8 cellular contexts compared by ENCODE assay signal in the genomic region with DNA sequence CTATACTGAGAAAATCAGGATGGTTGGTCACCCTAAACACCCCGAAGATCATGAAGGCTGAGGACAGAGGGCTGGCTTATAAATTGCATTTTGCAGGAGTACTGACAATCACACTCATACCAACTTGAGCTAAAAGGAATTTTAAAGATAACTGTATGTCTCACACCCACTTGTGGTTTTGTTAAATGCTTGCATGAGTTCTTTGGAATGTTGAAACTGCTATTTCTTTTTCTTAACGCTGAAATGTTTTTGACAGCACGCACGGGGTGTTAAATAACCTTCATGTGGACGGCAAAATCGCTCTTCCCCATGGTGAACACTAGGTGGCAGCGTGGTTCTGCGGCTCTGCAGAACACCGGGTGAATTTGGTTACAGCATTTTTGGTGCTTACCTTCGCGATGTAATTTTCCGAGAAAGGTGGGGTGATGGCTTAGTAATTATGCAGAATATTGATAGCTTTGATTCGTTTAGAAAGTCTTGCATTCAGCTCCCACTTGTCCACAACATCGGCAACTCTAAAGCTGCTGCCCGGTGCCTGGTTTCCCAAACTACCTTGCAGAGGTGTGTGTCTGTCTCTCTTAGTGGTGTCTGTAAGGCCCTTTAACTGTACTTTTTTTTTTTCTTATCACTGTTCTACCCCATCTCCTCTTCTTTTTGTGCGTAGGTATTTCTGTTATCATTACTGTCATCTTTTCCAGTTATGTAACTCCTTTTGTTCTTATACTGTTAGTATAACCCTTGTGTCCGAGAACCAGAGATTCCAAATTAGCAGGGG. TPM values are rescaled to one million over a fixed set of nuclear protein-coding genes. Genes with fewer than 3 reads are reported as not detected.
DNase-seq lines count a peak whose midpoint lies in the region; ATAC-seq and TF ChIP-seq lines count a peak whose summit lies in the region.

No MANE protein-coding gene starts in this region.

- no peaks in the 10 kb centered on the region for H3K27me3 ChIP-seq in dorsolateral prefrontal cortex

- H3K36me3 Mint-ChIP-seq in activated CD4-positive, alpha-beta T cell treated with anti-CD3 and anti-CD28 coated beads, Interleukin-2, amount 10 ng/mL, durations not matched to agents 7 days and 5 days (ENCODE audit: low read depth): no peaks in the 10 kb centered on the region

- no peak overlapping the region for H3K27ac Mint-ChIP-seq in activated CD4-positive, alpha-beta T cell treated with anti-CD3 and anti-CD28 coated beads, Interleukin-2, amount 10 ng/mL, durations not matched to agents 7 days and 5 days

- no peak overlapping the region for H3K4me3 Mint-ChIP-seq in activated CD4-positive, alpha-beta T cell treated with anti-CD3 and anti-CD28 coated beads, Interleukin-2, amount 10 ng/mL, durations not matched to agents 7 days and 5 days

- H3K27me3 Mint-ChIP-seq in activated CD4-positive, alpha-beta T cell treated with anti-CD3 and anti-CD28 coated beads, Interleukin-2, amount 10 ng/mL, durations not matched to agents 7 days and 5 days: peaks cover 5% of the 10 kb centered on the region

- POLR2A ChIA-PET in activated CD4-positive, alpha-beta T cell treated with anti-CD3 and anti-CD28 coated beads, Interleukin-2, amount 10 ng/mL, durations not matched to agents 7 days and 5 days (lab: Charles Lee): no interaction called here

- peak; percentile 82 to 99 (median 94) for TF ChIP-seq CTCF in dorsolateral prefrontal cortex (IDR thresholded peaks at IDR 0.05 in 54 of 56, conservative IDR thresholded peaks at IDR 0.05 in 2 of 56; ENCODE audit: low read depth in 1 of 56, partially characterized antibody in 56 of 56)

- peak overlapping the region in 51 of 59 donors; percentile 7 to 84 (median 51) for H3K27ac ChIP-seq in dorsolateral prefrontal cortex

- intact Hi-C loops in dorsolateral prefrontal cortex (cut with DNase I): loop anchor here (1.0 to 5.0 kb wide), 5 partner anchors 111 to 516 kb away; a partner anchor contains a TSS

- H3K4me3 ChIP-seq in dorsolateral prefrontal cortex: peak overlapping the region in 14 of 59 donors; percentile 0 to 34 (median 18)

- CTCF ChIA-PET in activated CD4-positive, alpha-beta T cell treated with anti-CD3 and anti-CD28 coated beads, Interleukin-2, amount 10 ng/mL, durations not matched to agents 7 days and 5 days (lab: Charles Lee): interaction anchor here (0.6 to 2.2 kb wide), 5 partner anchors 321 to 1928 kb away, joined by 3 to 7 read pairs (median 3); a partner anchor contains a TSS

- ATAC-seq in HG02885 (IDR thresholded peaks at IDR 0.05; ENCODE audit: poor library complexity, unreplicated experiment): peak; percentile 61
- ATAC-seq in HG03469 (IDR thresholded peaks at IDR 0.05; ENCODE audit: unreplicated experiment): no peak

- H3K9me3 Mint-ChIP-seq in activated CD4-positive, alpha-beta T cell treated with anti-CD3 and anti-CD28 coated beads, Interleukin-2, amount 10 ng/mL, durations not matched to agents 7 days and 5 days: no peaks in the 10 kb centered on the region

- peak; percentile 80 for DNase-seq in D341Med (ENCODE audit: low spot score)
- DNase-seq in NCI-H526 (lab: John Stamatoyannopoulos, UW): peak; percentile 20 to 77
- DNase-seq in activated CD4-positive, alpha-beta T cell treated with anti-CD3 and anti-CD28 coated beads, Interleukin-2, amount 10 ng/mL, durations not matched to agents 7 days and 5 days: peak; percentile 66
- DNase-seq in dorsolateral prefrontal cortex: peak in 3 of 10 donors; percentile 65 to 73 (median 71)
- DNase-seq in lung microvascular endothelial cell (ENCODE audit: low read depth in 2 of 2): peak; percentile 76 to 84
- DNase-seq in stimulated activated CD8-positive, alpha-beta memory T cell treated with anti-CD3 and anti-CD28 coated beads, Interleukin-15, amount 100 ng/mL, for 24 hours (ENCODE audit: low read depth): peak; percentile 20

- no peaks in the 10 kb centered on the region for H3K4me1 Mint-ChIP-seq in activated CD4-positive, alpha-beta T cell treated with anti-CD3 and anti-CD28 coated beads, Interleukin-2, amount 10 ng/mL, durations not matched to agents 7 days and 5 days

RNA-seq across cellular contexts. Expression of a gene that starts 51.7 kb away (rescaled TPM):
- total RNA-seq in activated CD4-positive, alpha-beta T cell treated with anti-CD3 and anti-CD28 coated beads, Interleukin-2, amount 10 ng/mL, durations not matched to agents 7 days and 5 days: not detected
- total RNA-seq in dorsolateral prefrontal cortex (100 to 1,000 TPM; 153 to 379 (median 242) TPM), lung microvascular endothelial cell (under 0.01 and 0.22 TPM in 2 replicates)

Comparison
In these comparisons a context has a peak if more than half of its experiments do, and no peak if none do; other contexts are left out.
1. RNA of a gene that starts 51.7 kb away (total RNA-seq): 153 to 379 TPM in dorsolateral prefrontal cortex; not detected in activated CD4-positive, alpha-beta T cell treated with anti-CD3 and anti-CD28 coated beads, Interleukin-2, amount 10 ng/mL, durations not matched to agents 7 days and 5 days and under 0.01 to 0.22 TPM in lung microvascular endothelial cell; every median in the first group is over 100 times any median in the second.